In genomic region chr6:79630883-79631799, GRCh38 we compare ENCODE assay signal across 8 cellular contexts. TPM values are rescaled to one million over a fixed set of nuclear protein-coding genes. Genes with fewer than 3 reads are reported as not detected.
A peak's percentile ranks its signal among the peaks of the same experiment; 100 is the strongest.
DNase-seq lines count a peak whose midpoint lies in the region; ATAC-seq, FAIRE-seq and TF ChIP-seq lines count a peak whose summit lies in the region.

Gene SH3BGRL2 (plus strand): TSS chr6:79631329. CDS start chr6:79631462, 133 bp downstream.

- no peaks in the 10 kb centered on the region for H3K79me2 ChIP-seq in PC-3 (ENCODE audit: low read length)

- CTCF ChIA-PET in PC-3 (lab: Charles Lee) = interaction anchor here (0.6 to 1.1 kb wide), 3 partner anchors 41 to 229 kb away, joined by 3 to 6 read pairs (median 4); no protein-coding TSS in a partner anchor

- TSS peak; percentile 35 for BruUV-seq in PC-3 (replicated peaks; lab: Mats Ljungman, UMichigan)

- intact Hi-C loops in PC-3 (cut with micrococcal nuclease) (loop anchor here (5.0 kb wide), 1 partner anchor 41 kb away; no protein-coding TSS in a partner anchor), heart left ventricle (cut with DNase I) (loop anchor here in 3 of 10 donors (5.0 to 10.0 kb wide), 3 partner anchors 41 to 64 kb away; no protein-coding TSS in a partner anchor)

- FAIRE-seq in urothelium cell line (lab: Jason Lieb, UNC) = no peak

- ATAC-seq in GM19023 (IDR thresholded peaks at IDR 0.05; ENCODE audit: unreplicated experiment) (peak; percentile 67), PC-3 (peak; percentile 79), heart left ventricle (peak; percentile 88 to 97 (median 96))

- peak within 1 kb of the TSS; percentile 72 for H3K9ac ChIP-seq in PC-3 (ENCODE audit: low read length)

- H3K9me3 ChIP-seq in PC-3 (ENCODE audit: low read length) = no peaks in the 10 kb centered on the region
- H3K9me3 ChIP-seq in heart left ventricle = no peaks in the 10 kb centered on the region

- H3K36me3 ChIP-seq in PC-3 (ENCODE audit: low read depth, low read length) (no peaks in the 10 kb centered on the region), heart left ventricle (no peaks in the 10 kb centered on the region)

- peaks cover 26% of the 10 kb centered on the region for H3K4me1 ChIP-seq in PC-3 (ENCODE audit: insufficient read depth, low read length)
- peaks cover 0 to 26% (median 6%) of the 10 kb centered on the region in 12 donors for H3K4me1 ChIP-seq in heart left ventricle

- WGBS in heart left ventricle, 4 donors = 1% methylated on average over 51 to 76 of the region's 77 CpGs

- no peaks in the 10 kb centered on the region for H4K20me1 ChIP-seq in PC-3 (ENCODE audit: low read length)

- POLR2A ChIA-PET in PC-3 (lab: Charles Lee; ENCODE audit: unreplicated experiment) = interaction anchor here (0.6 to 0.7 kb wide), 3 partner anchors 9 to 764 kb away, joined by 3 to 9 read pairs (median 3); no protein-coding TSS in a partner anchor

- TF ChIP-seq CTCF in AG10803 (conservative IDR thresholded peaks at IDR 0.05; ENCODE audit: low read length) = no peak
- no peak for TF ChIP-seq CTCF in HL-60 (IDR thresholded peaks at IDR 0.05; ENCODE audit: insufficient read depth, low read length)
- TF ChIP-seq CTCF in PC-3 (conservative IDR thresholded peaks at IDR 0.05; ENCODE audit: low read depth, low read length) = no peak
- no peak for TF ChIP-seq CTCF in heart left ventricle (IDR thresholded peaks at IDR 0.05)

- DNase-seq in AG10803 (ENCODE audit: low read depth) (peak; percentile 21), HL-60 (ENCODE audit: low read depth in 1 of 2, low spot score in 1 of 2) (peak in 1 of 2 experiments; percentile 20), PC-3 (peak; percentile 63), anterior cingulate cortex (lab: John Stamatoyannopoulos, UW) (peak in 57 of 58 donors; percentile 17 to 91 (median 53)), heart left ventricle (peak; percentile 66 to 84 (median 74)), occipital lobe (lab: John Stamatoyannopoulos, UW) (peak; percentile 72), urothelium cell line (ENCODE audit: low spot score) (peak; percentile 77)

- no peaks in the 10 kb centered on the region for H3K9me2 ChIP-seq in PC-3 (replicated peaks; ENCODE audit: low read length)

- H3K27ac ChIP-seq in HL-60 (replicated peaks) (no peak within 1 kb of the TSS), PC-3 (ENCODE audit: low read length) (no peak within 1 kb of the TSS), heart left ventricle (peak within 1 kb of the TSS in 10 of 12 donors; percentile 35 to 86 (median 74))

- peak within 1 kb of the TSS; percentile 98 for H2AFZ ChIP-seq in PC-3 (ENCODE audit: low read length)

- H3K4me2 ChIP-seq in PC-3 (ENCODE audit: low read length) = peak within 1 kb of the TSS; percentile 97

- peaks cover 35% of the 10 kb centered on the region for H3K27me3 ChIP-seq in HL-60 (ENCODE audit: insufficient read depth, poor library complexity, severe bottlenecking)
- no peaks in the 10 kb centered on the region for H3K27me3 ChIP-seq in PC-3 (ENCODE audit: low read length)
- H3K27me3 ChIP-seq in heart left ventricle = peaks cover 0 to 16% (median 0%) of the 10 kb centered on the region in 9 donors

- H3F3A ChIP-seq in PC-3 (ENCODE audit: low read length, unreplicated experiment) = no peaks in the 10 kb centered on the region

- TF ChIP-seq POLR2A in heart left ventricle (IDR thresholded peaks at IDR 0.05) = peak in 1 of 2 donors; percentile 49

- H3K4me3 ChIP-seq in AG10803 (ENCODE audit: low read length) (peak within 1 kb of the TSS; percentile 62), HL-60 (replicated peaks; ENCODE audit: insufficient read depth, low read length) (peak within 1 kb of the TSS; percentile 49), PC-3 (ENCODE audit: low read length) (peak within 1 kb of the TSS; percentile 94), heart left ventricle (peak within 1 kb of the TSS; percentile 53 to 97 (median 84))

RNA-seq across cellular contexts. Expression of gene SH3BGRL2, which starts in this region (rescaled TPM):
- total RNA-seq in PC-3 (2014; rRNA removed) (3.7 and 3.8 TPM in 2 replicates), heart left ventricle (10 to 100 TPM in 2 of 9 donors, 1 to 10 TPM in 7; 4.4 to 14.1 (median 5.6) TPM), occipital lobe (21.2 TPM)
- polyA plus RNA-seq in heart left ventricle = 1 to 10 TPM; 2.5 to 6.4 TPM

Comparison
In these comparisons a context has a peak if more than half of its experiments do, and no peak if none do; other contexts are left out.
1. H3K27ac ChIP-seq: peak in heart left ventricle (10 of 12); none in HL-60 (single experiment) and PC-3 (single experiment).
2. Peak in every context shown above with its lines, with median percentiles within 50 percentile points of each other: H3K4me3 ChIP-seq and ATAC-seq.